In the genomic region with DNA sequence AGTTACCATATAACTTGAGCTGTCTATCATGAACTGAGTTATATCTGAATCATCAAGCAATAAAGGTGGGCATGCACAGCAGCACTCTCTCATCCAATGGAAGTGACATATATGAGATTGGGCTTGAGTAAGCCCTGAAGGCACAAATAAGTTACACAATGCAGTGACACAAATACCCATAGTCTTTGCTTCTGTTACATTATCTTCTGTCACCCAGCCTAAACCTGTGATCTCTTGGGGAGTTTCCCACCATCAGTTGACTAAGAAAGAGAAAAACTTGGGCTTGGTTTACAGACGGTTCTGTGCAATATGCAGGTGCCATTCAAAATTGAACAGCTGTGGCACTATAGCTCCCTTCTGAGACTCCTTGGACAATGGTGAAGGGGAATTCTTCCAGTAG, we compare ENCODE assay signal across 11 cellular contexts.
DNase-seq lines count a peak whose midpoint lies in the region; ATAC-seq and TF ChIP-seq lines count a peak whose summit lies in the region.
"Had no signal": no experiment of that assay in that cellular context is flagged by ENCODE, and none has a peak within 500 bp of the region (broad histone marks: within the 10 kb centered on the region; RNA-seq: fewer than 3 reads in every experiment).

No MANE protein-coding gene starts in this region.

- POLR2A ChIA-PET in MCF 10A (lab: Yijun Ruan, JAX) = no interaction called here

- no peak overlapping the region for H2AFZ ChIP-seq in GM23248
- H2AFZ ChIP-seq: neural progenitor cell had no signal

- no peak overlapping the region for H3K4me3 Mint-ChIP-seq in MCF 10A (ENCODE audit: unreplicated experiment)
- H3K4me3 Mint-ChIP-seq in stimulated activated naive B cell treated with anti-CD40 and anti-IgM and Interleukin-4, amounts not matched to agents 10 μg/mL and 1 μg/mL and 100 μg/mL, for 72 hours = no peak overlapping the region
- H3K4me3 Mint-ChIP-seq: neural progenitor cell had no signal

- H3K27ac ChIP-seq in breast epithelium = no peak overlapping the region
- H3K27ac ChIP-seq in GM23248 = no peak overlapping the region
- H3K27ac ChIP-seq: neural progenitor cell had no signal

- no TSS peak for BruUV-seq in MCF 10A (replicated peaks; lab: Mats Ljungman, UMichigan)

- no peaks in the 10 kb centered on the region for H4K20me1 ChIP-seq in GM23248 (ENCODE audit: insufficient read depth)

- no peaks in the 10 kb centered on the region for H3K27me3 Mint-ChIP-seq in MCF 10A (ENCODE audit: insufficient read depth, unreplicated experiment)
- H3K27me3 Mint-ChIP-seq in stimulated activated naive B cell treated with anti-CD40 and anti-IgM and Interleukin-4, amounts not matched to agents 10 μg/mL and 1 μg/mL and 100 μg/mL, for 72 hours = no peaks in the 10 kb centered on the region

- H3K4me2 ChIP-seq in GM23248 (ENCODE audit: unreplicated experiment) = no peak overlapping the region
- H3K4me2 ChIP-seq: neural progenitor cell had no signal

- no peaks in the 10 kb centered on the region for H3K36me3 Mint-ChIP-seq in MCF 10A (ENCODE audit: insufficient read depth, unreplicated experiment)
- H3K36me3 Mint-ChIP-seq in stimulated activated naive B cell treated with anti-CD40 and anti-IgM and Interleukin-4, amounts not matched to agents 10 μg/mL and 1 μg/mL and 100 μg/mL, for 72 hours = no peaks in the 10 kb centered on the region
- H3K36me3 Mint-ChIP-seq: neural progenitor cell had no signal

- H3K9ac ChIP-seq in GM23248 = no peak overlapping the region
- H3K9ac ChIP-seq: neural progenitor cell had no signal

- H3F3A ChIP-seq in GM23248 (ENCODE audit: insufficient read depth) = peaks cover 3% of the 10 kb centered on the region; the same call in 1 of the 2 replicates

- CTCF ChIA-PET in MCF 10A (lab: Yijun Ruan, JAX) = interaction anchor here (0.6 to 0.7 kb wide), 3 partner anchors 10 to 205 kb away, joined by 3 to 5 read pairs (median 3); no protein-coding TSS in a partner anchor

- WGBS in GM23248 (ENCODE audit: low coverage in 1 of 2, low lambda C conversion rate in 2 of 2, missing lambda C conversion rate in 2 of 2), 2 experiments = 90 to 100% methylated on average over 1 of the region's 1 CpG

- H3K4me1 ChIP-seq in breast epithelium = no peaks in the 10 kb centered on the region
- H3K4me1 ChIP-seq in GM23248 (ENCODE audit: insufficient read depth) = peaks cover 7% of the 10 kb centered on the region
- H3K4me1 ChIP-seq: neural progenitor cell had no signal

- TF ChIP-seq CTCF in MCF 10A (IDR thresholded peaks at IDR 0.05; ENCODE audit: unreplicated experiment) = no peak
- no peak for TF ChIP-seq CTCF in breast epithelium (IDR thresholded peaks at IDR 0.05)

- H3K9me2 ChIP-seq in GM23248 (ENCODE audit: insufficient read depth) = no peaks in the 10 kb centered on the region; the same call in 1 of the 2 replicates

- in situ Hi-C loops in GM23248 (cut with MboI) = no loop called here

- intact Hi-C loops in MCF 10A (cut with micrococcal nuclease) = no loop called here
- intact Hi-C loops in breast epithelium (cut with DNase I; ENCODE audit: low total_unique reads) = no loop called here

- no peaks in the 10 kb centered on the region for H3K9me3 Mint-ChIP-seq in MCF 10A (ENCODE audit: unreplicated experiment)
- no peaks in the 10 kb centered on the region for H3K9me3 Mint-ChIP-seq in stimulated activated naive B cell treated with anti-CD40 and anti-IgM and Interleukin-4, amounts not matched to agents 10 μg/mL and 1 μg/mL and 100 μg/mL, for 72 hours
- H3K9me3 Mint-ChIP-seq: neural progenitor cell had no signal

- DNase-seq in MCF 10A (ENCODE audit: unreplicated experiment) = peak; percentile 4
- DNase-seq in breast epithelium (ENCODE audit: low spot score in 2 of 2) = no peak
- no peak for DNase-seq in stimulated activated naive B cell treated with anti-CD40 and anti-IgM and Interleukin-4, amounts not matched to agents 10 μg/mL and 1 μg/mL and 100 μg/mL, for 72 hours
- no peak for DNase-seq in NCI-H2081 treated with DMSO at 0.1 percent for 48 hours (lab: John Stamatoyannopoulos, UW)
- no peak for DNase-seq in H4 (ENCODE audit: low spot score)
- no peak for DNase-seq in GM23248
- DNase-seq: Kasumi-1, NCI-H345 had no signal

- H3K79me2 ChIP-seq in GM23248 (ENCODE audit: insufficient read depth) = no peaks in the 10 kb centered on the region

- TF ChIP-seq POLR2A in breast epithelium (IDR thresholded peaks at IDR 0.05) = no peak

- H3K27me3 ChIP-seq in breast epithelium = no peaks in the 10 kb centered on the region
- H3K27me3 ChIP-seq in GM23248 (replicated peaks; ENCODE audit: insufficient read depth) = no peaks in the 10 kb centered on the region
- H3K27me3 ChIP-seq: neural progenitor cell had no signal

- H3K4me3 ChIP-seq in breast epithelium = no peak overlapping the region
- no peak overlapping the region for H3K4me3 ChIP-seq in GM23248
- H3K4me3 ChIP-seq: neural progenitor cell had no signal

- H3K4me1 Mint-ChIP-seq in MCF 10A (ENCODE audit: insufficient read depth, unreplicated experiment) = no peaks in the 10 kb centered on the region
- H3K4me1 Mint-ChIP-seq in stimulated activated naive B cell treated with anti-CD40 and anti-IgM and Interleukin-4, amounts not matched to agents 10 μg/mL and 1 μg/mL and 100 μg/mL, for 72 hours = no peaks in the 10 kb centered on the region
- H3K4me1 Mint-ChIP-seq: neural progenitor cell had no signal

- ATAC-seq in GM21723 (IDR thresholded peaks at IDR 0.05; ENCODE audit: unreplicated experiment) = peak; percentile 96
- peak; percentile 64 for ATAC-seq in HG03139 (IDR thresholded peaks at IDR 0.05; ENCODE audit: unreplicated experiment)
- ATAC-seq in stimulated activated naive B cell treated with anti-CD40 and anti-IgM and Interleukin-4, amounts not matched to agents 10 μg/mL and 1 μg/mL and 100 μg/mL, for 72 hours (replicated peaks) = peak; percentile 62 to 80

- H3K27ac Mint-ChIP-seq in MCF 10A (ENCODE audit: low read depth, unreplicated experiment) = no peak overlapping the region
- H3K27ac Mint-ChIP-seq in stimulated activated naive B cell treated with anti-CD40 and anti-IgM and Interleukin-4, amounts not matched to agents 10 μg/mL and 1 μg/mL and 100 μg/mL, for 72 hours = no peak overlapping the region
- H3K27ac Mint-ChIP-seq: neural progenitor cell had no signal

- H3K9me3 ChIP-seq in breast epithelium (no peaks in the 10 kb centered on the region), GM23248 (ENCODE audit: low read depth) (no peaks in the 10 kb centered on the region)

- no peaks in the 10 kb centered on the region for H3K36me3 ChIP-seq in breast epithelium
- no peaks in the 10 kb centered on the region for H3K36me3 ChIP-seq in GM23248 (ENCODE audit: low read depth)
- H3K36me3 ChIP-seq: neural progenitor cell had no signal
